In the genomic region with DNA sequence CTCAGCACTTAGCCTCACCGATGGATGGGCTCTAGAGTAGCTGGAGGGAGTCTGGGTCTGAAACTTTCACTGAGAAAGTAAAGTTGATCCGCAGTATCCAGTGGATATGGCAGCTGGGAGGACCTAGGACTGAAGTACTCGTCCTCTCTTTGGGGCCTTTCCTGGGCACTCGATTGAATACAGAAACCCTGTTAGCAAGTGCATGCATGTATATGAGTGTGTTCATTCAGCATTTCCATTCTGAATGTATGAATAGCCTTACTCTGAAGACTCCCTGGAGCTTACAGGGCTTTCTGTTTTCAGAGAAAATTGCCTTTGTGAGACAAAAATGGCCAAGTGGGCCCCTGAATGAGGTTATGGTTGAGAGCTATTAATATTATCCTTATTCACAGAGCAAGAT, we compare ENCODE assay signal across 26 cellular contexts.
DNase-seq lines count a peak whose midpoint lies in the region; ATAC-seq and TF ChIP-seq lines count a peak whose summit lies in the region.
"Had no signal": no experiment of that assay in that cellular context is flagged by ENCODE, and none has a peak within 500 bp of the region (broad histone marks: within the 10 kb centered on the region; RNA-seq: fewer than 3 reads in every experiment).

No MANE protein-coding gene starts in this region.

- H4K20me1 ChIP-seq in DOHH2 (ENCODE audit: control insufficient read depth, insufficient read depth, low read depth, low read length), result no peaks in the 10 kb centered on the region

- WGBS in neuronal stem cell (ENCODE audit: extremely low coverage in 2 of 2, insufficient read length in 2 of 2, insufficient replicate concordance in 1 of 2), 2 donors, result no CpG with 5 or more reads among the region's 4 CpGs
- WGBS in heart left ventricle, 4 donors, result 93 to 98% (median 94%) methylated on average over 4 of the region's 4 CpGs

- no peaks in the 10 kb centered on the region for H3K27me3 Mint-ChIP-seq in activated CD4-positive, alpha-beta T cell treated with anti-CD3 and anti-CD28 coated beads, Interleukin-2, amount 10 ng/mL, durations not matched to agents 24 days and 14 days
- no peaks in the 10 kb centered on the region for H3K27me3 Mint-ChIP-seq in activated T-helper 17 cell treated with anti-CD3 and anti-CD28 coated beads, Interleukin-2, amount 50 U/mL, for 72 hours
- H3K27me3 Mint-ChIP-seq: naive B cell had no signal

- H3F3A ChIP-seq in DOHH2 (ENCODE audit: control insufficient read depth, insufficient read depth), result peaks cover 50% of the 10 kb centered on the region

- H4K91ac ChIP-seq in neuronal stem cell (ENCODE audit: low read depth, low read length, poor library complexity), result no peak overlapping the region

- TF ChIP-seq POLR2A in heart left ventricle (IDR thresholded peaks at IDR 0.05), result no peak

- H2BK12ac ChIP-seq in neuronal stem cell (ENCODE audit: low read length), result no peak overlapping the region

- H2AFZ ChIP-seq in neuronal stem cell (ENCODE audit: low read length), result peak overlapping the region; percentile 15

- H3K4me1 Mint-ChIP-seq in activated CD4-positive, alpha-beta T cell treated with anti-CD3 and anti-CD28 coated beads, Interleukin-2, amount 10 ng/mL, durations not matched to agents 24 days and 14 days, result peaks cover 84% of the 10 kb centered on the region
- peaks cover 51% of the 10 kb centered on the region for H3K4me1 Mint-ChIP-seq in activated T-helper 17 cell treated with anti-CD3 and anti-CD28 coated beads, Interleukin-2, amount 50 U/mL, for 72 hours

- no peaks in the 10 kb centered on the region for H3K9me3 ChIP-seq in DOHH2 (ENCODE audit: control insufficient read depth, insufficient read depth, low read length)
- no peaks in the 10 kb centered on the region for H3K9me3 ChIP-seq in neuronal stem cell (replicated peaks in 1 of 2; ENCODE audit: control insufficient read depth in 2 of 2, insufficient read depth in 1 of 2, low read depth in 1 of 2, low read length in 2 of 2)
- no peaks in the 10 kb centered on the region for H3K9me3 ChIP-seq in heart left ventricle
- H3K9me3 ChIP-seq: A549, vagina had no signal

- peak overlapping the region; percentile 98 for H3K27ac ChIP-seq in DOHH2 (ENCODE audit: low read depth, low read length)
- H3K27ac ChIP-seq in neuronal stem cell (replicated peaks; ENCODE audit: low read length), result no peak overlapping the region
- peak overlapping the region in 1 of 12 donors; percentile 54 for H3K27ac ChIP-seq in heart left ventricle
- H3K27ac ChIP-seq: A549, C4-2B, cardiac muscle cell, dorsolateral prefrontal cortex, vagina had no signal

- H3K14ac ChIP-seq in neuronal stem cell (ENCODE audit: low read length), result no peak overlapping the region

- H3K36me3 ChIP-seq in DOHH2 (ENCODE audit: control insufficient read depth, low read length) (peaks cover 54% of the 10 kb centered on the region), neuronal stem cell (replicated peaks in 1 of 2; ENCODE audit: control insufficient read depth in 2 of 2, insufficient read depth in 2 of 2, low read length in 2 of 2) (no peaks in the 10 kb centered on the region), heart left ventricle (no peaks in the 10 kb centered on the region)
- H3K36me3 ChIP-seq: cardiac muscle cell, vagina had no signal

- intact Hi-C loops in activated CD4-positive, alpha-beta T cell treated with anti-CD3 and anti-CD28 coated beads, Interleukin-2, amount 10 ng/mL, durations not matched to agents 24 days and 14 days (cut with micrococcal nuclease), result loop anchor here (1.0 kb wide), 1 partner anchor 8 kb away; no protein-coding TSS in a partner anchor
- intact Hi-C loops in heart left ventricle (cut with DNase I), result no loop called here

- H3K4me3 Mint-ChIP-seq in activated CD4-positive, alpha-beta T cell treated with anti-CD3 and anti-CD28 coated beads, Interleukin-2, amount 10 ng/mL, durations not matched to agents 24 days and 14 days, result peak overlapping the region; percentile 83
- H3K4me3 Mint-ChIP-seq in activated T-helper 17 cell treated with anti-CD3 and anti-CD28 coated beads, Interleukin-2, amount 50 U/mL, for 72 hours, result peak overlapping the region; percentile 88

- no peak overlapping the region for H3K23ac ChIP-seq in neuronal stem cell (ENCODE audit: low read depth, low read length, poor library complexity)

- no peaks in the 10 kb centered on the region for H3K9me2 ChIP-seq in DOHH2 (replicated peaks; ENCODE audit: control insufficient read depth, low read length)

- no peak overlapping the region for H3K18ac ChIP-seq in neuronal stem cell (ENCODE audit: low read length)

- H3K79me1 ChIP-seq in neuronal stem cell (ENCODE audit: low read depth, low read length), result no peaks in the 10 kb centered on the region

- no peak overlapping the region for H3K4ac ChIP-seq in neuronal stem cell (ENCODE audit: low read length)

- no peak for DNase-seq in activated CD4-positive, alpha-beta T cell treated with anti-CD3 and anti-CD28 coated beads, Interleukin-2, amount 10 ng/mL, durations not matched to agents 24 days and 14 days
- DNase-seq in activated CD4-positive, alpha-beta T cell treated with anti-CD3 and anti-CD28 coated beads for 1 hour, result no peak
- DNase-seq in neuronal stem cell (ENCODE audit: low spot score), result no peak
- DNase-seq in heart left ventricle, result no peak
- DNase-seq in AML-193 (lab: John Stamatoyannopoulos, UW), result no peak
- DNase-seq: amygdala; DMS79; dorsolateral prefrontal cortex; erythroblast; foreskin melanocyte; kidney; naive B cell; NCI-H146; NCI-H2171; OCI-M1; posterior cingulate gyrus; SHP77 treated with DMSO at 0.1 percent for 48 hours; stimulated activated CD4-positive, alpha-beta T cell treated with anti-CD3 and anti-CD28 coated beads, Interleukin-2, amount 100 ng/mL, for 24 hours had no signal

- no peak overlapping the region for H4K8ac ChIP-seq in neuronal stem cell (ENCODE audit: low read depth, low read length)

- H3K4me3 ChIP-seq in DOHH2 (ENCODE audit: low read length) (peak overlapping the region; percentile 57), neuronal stem cell (ENCODE audit: low read length in 2 of 2) (no peak overlapping the region), heart left ventricle (peak overlapping the region in 1 of 12 donors; percentile 28)
- H3K4me3 ChIP-seq: A549, cardiac muscle cell, dorsolateral prefrontal cortex, vagina had no signal

- TF ChIP-seq CTCF in DOHH2 (IDR thresholded peaks at IDR 0.05; ENCODE audit: low read depth, low read length, poor library complexity, severe bottlenecking), result no peak
- TF ChIP-seq CTCF in heart left ventricle (IDR thresholded peaks at IDR 0.05), result no peak

- H3K27me3 ChIP-seq in DOHH2 (ENCODE audit: control insufficient read depth, low read length) (no peaks in the 10 kb centered on the region), neuronal stem cell (ENCODE audit: control insufficient read depth in 3 of 3, insufficient read depth in 3 of 3, low read depth in 1 of 3, low read length in 3 of 3) (no peaks in the 10 kb centered on the region), heart left ventricle (no peaks in the 10 kb centered on the region)
- H3K27me3 ChIP-seq: cardiac muscle cell, vagina had no signal

- no peak overlapping the region for H2AK5ac ChIP-seq in neuronal stem cell (ENCODE audit: low read depth, low read length)

- peaks cover 83% of the 10 kb centered on the region for H3K79me2 ChIP-seq in DOHH2 (ENCODE audit: control insufficient read depth, low read length)

- peaks cover 94% of the 10 kb centered on the region for H3K36me3 Mint-ChIP-seq in activated CD4-positive, alpha-beta T cell treated with anti-CD3 and anti-CD28 coated beads, Interleukin-2, amount 10 ng/mL, durations not matched to agents 24 days and 14 days (ENCODE audit: low read depth)
- peaks cover 100% of the 10 kb centered on the region for H3K36me3 Mint-ChIP-seq in activated T-helper 17 cell treated with anti-CD3 and anti-CD28 coated beads, Interleukin-2, amount 50 U/mL, for 72 hours (ENCODE audit: low read depth)
- H3K36me3 Mint-ChIP-seq: naive B cell had no signal

- H2BK120ac ChIP-seq in neuronal stem cell (ENCODE audit: low read depth, low read length), result no peak overlapping the region

- peak overlapping the region; percentile 70 for H3K4me2 ChIP-seq in DOHH2 (ENCODE audit: low read length)
- H3K4me2 ChIP-seq in neuronal stem cell (ENCODE audit: insufficient read depth, low read length, poor library complexity, severe bottlenecking), result no peak overlapping the region
- H3K4me2 ChIP-seq: A549 had no signal

- peak overlapping the region; percentile 93 for H3K27ac Mint-ChIP-seq in activated CD4-positive, alpha-beta T cell treated with anti-CD3 and anti-CD28 coated beads, Interleukin-2, amount 10 ng/mL, durations not matched to agents 24 days and 14 days
- H3K27ac Mint-ChIP-seq in activated T-helper 17 cell treated with anti-CD3 and anti-CD28 coated beads, Interleukin-2, amount 50 U/mL, for 72 hours, result peak overlapping the region; percentile 88

- no peaks in the 10 kb centered on the region for H3K9me3 Mint-ChIP-seq in activated CD4-positive, alpha-beta T cell treated with anti-CD3 and anti-CD28 coated beads, Interleukin-2, amount 10 ng/mL, durations not matched to agents 24 days and 14 days
- H3K9me3 Mint-ChIP-seq in activated T-helper 17 cell treated with anti-CD3 and anti-CD28 coated beads, Interleukin-2, amount 50 U/mL, for 72 hours, result no peaks in the 10 kb centered on the region
- H3K9me3 Mint-ChIP-seq: naive B cell had no signal

- H3K9ac ChIP-seq in neuronal stem cell (ENCODE audit: low read depth, low read length, poor library complexity), result no peak overlapping the region

- H3K4me1 ChIP-seq in DOHH2 (ENCODE audit: control insufficient read depth, low read length), result peaks cover 99% of the 10 kb centered on the region
- peaks cover 0 to 11% of the 10 kb centered on the region in 2 donors for H3K4me1 ChIP-seq in neuronal stem cell (ENCODE audit: control insufficient read depth in 2 of 2, insufficient read depth in 1 of 2, low read depth in 1 of 2, low read length in 2 of 2)
- H3K4me1 ChIP-seq in heart left ventricle, result peaks cover 0 to 22% (median 0%) of the 10 kb centered on the region in 12 donors
- H3K4me1 ChIP-seq: A549 had no signal

- ATAC-seq in activated T-helper 17 cell treated with anti-CD3 and anti-CD28 coated beads, Interleukin-2, amount 50 U/mL, for 72 hours (replicated peaks), result peak; percentile 36
- ATAC-seq in heart left ventricle (no peak), GM19455 (IDR thresholded peaks at IDR 0.05; ENCODE audit: unreplicated experiment) (no peak)
- ATAC-seq: A549, HepG2 had no signal

- no peak overlapping the region for H2BK15ac ChIP-seq in neuronal stem cell (ENCODE audit: low read length)

- no peak overlapping the region for H2BK5ac ChIP-seq in neuronal stem cell (ENCODE audit: low read length)
